In genomic region chr11:35420371-35420770, GRCh38 we compare ENCODE assay signal across 10 cellular contexts. TPM values are rescaled to one million over a fixed set of nuclear protein-coding genes. Genes with fewer than 3 reads are reported as not detected.
DNase-seq lines count a peak whose midpoint lies in the region; ATAC-seq and TF ChIP-seq lines count a peak whose summit lies in the region.
"Had no signal": no experiment of that assay in that cellular context is flagged by ENCODE, and none has a peak within 500 bp of the region (broad histone marks: within the 10 kb centered on the region; RNA-seq: fewer than 3 reads in every experiment).

No MANE protein-coding gene starts in this region.

- POLR2A ChIA-PET in activated CD8-positive, alpha-beta T cell treated with anti-CD3 and anti-CD28 coated beads for 36 hours (lab: Charles Lee) = no interaction called here

- H3K9me3 ChIP-seq in iPS DF 6.9 (ENCODE audit: control insufficient read depth, insufficient read depth, low read length) = no peaks in the 10 kb centered on the region
- H3K9me3 ChIP-seq in spleen = no peaks in the 10 kb centered on the region

- TF ChIP-seq POLR2A in spleen (IDR thresholded peaks at IDR 0.05) = no peak

- CTCF ChIA-PET in activated CD8-positive, alpha-beta T cell treated with anti-CD3 and anti-CD28 coated beads for 36 hours (lab: Charles Lee) = interaction anchor here (0.8 kb wide), 1 partner anchor 65 kb away, joined by 4 read pairs; no protein-coding TSS in a partner anchor

- TF ChIP-seq CTCF in activated CD8-positive, alpha-beta T cell treated with anti-CD3 and anti-CD28 coated beads for 36 hours (IDR thresholded peaks at IDR 0.05) = no peak
- no peak for TF ChIP-seq CTCF in spleen (IDR thresholded peaks at IDR 0.05 in 8 of 11, conservative IDR thresholded peaks at IDR 0.05 in 3 of 11)

- H3K27ac ChIP-seq in iPS DF 6.9 (ENCODE audit: low read length) (no peak overlapping the region), spleen (no peak overlapping the region)

- DNase-seq in NCI-H2227 (lab: John Stamatoyannopoulos, UW; ENCODE audit: unreplicated experiment) = peak; percentile 67
- no peak for DNase-seq in NCI-H2227 treated with DMSO at 0.1 percent for 48 hours (lab: John Stamatoyannopoulos, UW)
- DNase-seq in activated CD8-positive, alpha-beta T cell treated with anti-CD3 and anti-CD28 coated beads for 36 hours = no peak
- no peak for DNase-seq in iPS DF 6.9 (ENCODE audit: low read depth, low spot score)
- no peak for DNase-seq in spleen
- DNase-seq: immature natural killer cell, T1000 had no signal

- no CpG with 5 or more reads among the region's 17 CpGs for WGBS in iPS DF 6.9 (ENCODE audit: insufficient coverage, insufficient read length)
- WGBS in spleen, 5 donors = 9 to 27% (median 12%) methylated on average over 17 of the region's 17 CpGs

- H3K27ac Mint-ChIP-seq in activated CD8-positive, alpha-beta T cell treated with anti-CD3 and anti-CD28 coated beads for 36 hours = no peak overlapping the region
- H3K27ac Mint-ChIP-seq: immature natural killer cell had no signal

- H3K9me3 Mint-ChIP-seq in activated CD8-positive, alpha-beta T cell treated with anti-CD3 and anti-CD28 coated beads for 36 hours = no peaks in the 10 kb centered on the region
- H3K9me3 Mint-ChIP-seq: immature natural killer cell had no signal

- no peak for ATAC-seq in activated CD8-positive, alpha-beta T cell treated with anti-CD3 and anti-CD28 coated beads for 36 hours
- ATAC-seq in HG03108 (IDR thresholded peaks at IDR 0.05; ENCODE audit: unreplicated experiment) (no peak), GM19395 (IDR thresholded peaks at IDR 0.05; ENCODE audit: unreplicated experiment) (no peak), GM21423 (IDR thresholded peaks at IDR 0.05; ENCODE audit: unreplicated experiment) (no peak)

- intact Hi-C loops in activated CD8-positive, alpha-beta T cell treated with anti-CD3 and anti-CD28 coated beads for 36 hours (cut with micrococcal nuclease) = no loop called here
- intact Hi-C loops in spleen (cut with DNase I; ENCODE audit: low total_unique reads) = no loop called here

- H3K4me1 Mint-ChIP-seq in activated CD8-positive, alpha-beta T cell treated with anti-CD3 and anti-CD28 coated beads for 36 hours (ENCODE audit: low read depth) = peaks cover 8% of the 10 kb centered on the region

- H3K4me3 ChIP-seq in iPS DF 6.9 (ENCODE audit: low read length) (peak overlapping the region; percentile 51; the same call in 1 of the 2 replicates), spleen (peak overlapping the region in 6 of 8 donors; percentile 25 to 64 (median 36))

- peaks cover 46% of the 10 kb centered on the region for H3K27me3 ChIP-seq in iPS DF 6.9 (ENCODE audit: control insufficient read depth, insufficient read depth, low read length)
- H3K27me3 ChIP-seq in spleen (replicated peaks in 1 of 7) = peaks cover 6 to 97% (median 65%) of the 10 kb centered on the region in 7 donors

- no peaks in the 10 kb centered on the region for H3K36me3 Mint-ChIP-seq in activated CD8-positive, alpha-beta T cell treated with anti-CD3 and anti-CD28 coated beads for 36 hours (ENCODE audit: low read depth)

- H3K4me1 ChIP-seq in iPS DF 6.9 (ENCODE audit: control insufficient read depth, insufficient read depth, low read length) (no peaks in the 10 kb centered on the region), spleen (peaks cover 8 to 28% (median 22%) of the 10 kb centered on the region in 6 donors)

- H3K4me3 Mint-ChIP-seq in activated CD8-positive, alpha-beta T cell treated with anti-CD3 and anti-CD28 coated beads for 36 hours = peak overlapping the region; percentile 45

- H3K36me3 ChIP-seq in iPS DF 6.9 (ENCODE audit: control insufficient read depth, insufficient read depth, low read length) (no peaks in the 10 kb centered on the region), spleen (no peaks in the 10 kb centered on the region)

- peaks cover 61% of the 10 kb centered on the region for H3K27me3 Mint-ChIP-seq in activated CD8-positive, alpha-beta T cell treated with anti-CD3 and anti-CD28 coated beads for 36 hours

RNA-seq across cellular contexts. Expression of gene SLC1A2, which starts 1.0 kb away (rescaled TPM):
- total RNA-seq in activated CD8-positive, alpha-beta T cell treated with anti-CD3 and anti-CD28 coated beads for 36 hours = not detected
- total RNA-seq in spleen = 1 to 10 TPM in 4 of 7 donors, under 1 TPM in 3; 0.47 to 3.8 (median 1.2) TPM
- under 1 TPM; 0.26 to 0.94 (median 0.76) TPM for polyA plus RNA-seq in spleen
